9 cellular contexts compared by ENCODE assay signal in the genomic region with DNA sequence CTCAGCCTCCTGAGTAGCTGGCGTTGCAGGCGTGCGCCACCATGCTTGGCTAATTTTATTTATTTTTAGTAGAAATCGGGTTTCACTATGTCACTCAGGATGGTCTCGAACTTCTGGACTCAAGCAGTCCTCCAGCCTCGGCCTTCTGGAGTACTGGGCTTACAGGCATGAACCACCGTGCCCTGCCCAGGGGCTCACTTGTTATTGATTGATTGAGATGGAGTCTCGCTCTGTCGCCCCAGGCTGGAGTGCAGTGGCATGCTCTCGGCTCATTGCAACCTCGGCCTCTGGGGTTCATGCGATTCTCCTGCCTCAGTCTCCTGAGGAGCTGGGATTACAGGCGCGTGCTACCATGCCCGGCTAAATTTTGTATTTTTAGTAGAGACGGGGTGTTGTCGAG. TPM values are rescaled to one million over a fixed set of nuclear protein-coding genes. Genes with fewer than 3 reads are reported as not detected.
DNase-seq lines count a peak whose midpoint lies in the region; ATAC-seq and TF ChIP-seq lines count a peak whose summit lies in the region.
"Had no signal": no experiment of that assay in that cellular context is flagged by ENCODE, and none has a peak within 500 bp of the region (broad histone marks: within the 10 kb centered on the region; RNA-seq: fewer than 3 reads in every experiment).

No MANE protein-coding gene starts in this region.

- H2AFZ ChIP-seq in mammary epithelial cell (ENCODE audit: low read depth, low read length) = no peak overlapping the region

- peak overlapping the region in 4 of 6 donors; percentile 77 to 99 (median 94) for H3K27ac Mint-ChIP-seq in naive B cell

- peaks cover 6% of the 10 kb centered on the region; the same call in 1 of the 2 replicates for H3K9me3 ChIP-seq in AG04450 (ENCODE audit: control insufficient read depth, insufficient read depth, low read length)
- no peaks in the 10 kb centered on the region for H3K9me3 ChIP-seq in HUES6 (ENCODE audit: control insufficient read depth, insufficient read depth, low read depth, low read length)
- no peaks in the 10 kb centered on the region for H3K9me3 ChIP-seq in mammary epithelial cell (replicated peaks; ENCODE audit: insufficient read depth, low read length)

- H3K27me3 Mint-ChIP-seq in naive B cell = no peaks in the 10 kb centered on the region

- no TSS peak for BruUV-seq in mammary epithelial cell (replicated peaks; lab: Mats Ljungman, UMichigan)

- H3K79me2 ChIP-seq in mammary epithelial cell (ENCODE audit: insufficient read depth, low read length) = peaks cover 78% of the 10 kb centered on the region

- intact Hi-C loops in mammary epithelial cell (cut with micrococcal nuclease) = no loop called here

- H3K9ac ChIP-seq in HUES6 (ENCODE audit: low read length) (peak overlapping the region; percentile 48), mammary epithelial cell (ENCODE audit: insufficient read depth, low read length) (no peak overlapping the region)

- dilution Hi-C loops in mammary epithelial cell (cut with HindIII; ENCODE audit: low sequenced_read_pairs) = loop anchor here (5.0 kb wide), 1 partner anchor 91 kb away; a partner anchor contains a TSS

- no peaks in the 10 kb centered on the region for H3K27me3 ChIP-seq in AG04450 (ENCODE audit: control insufficient read depth, insufficient read depth, low read length)
- no peaks in the 10 kb centered on the region for H3K27me3 ChIP-seq in HUES6 (ENCODE audit: control insufficient read depth, insufficient read depth, low read length)
- no peaks in the 10 kb centered on the region for H3K27me3 ChIP-seq in mammary epithelial cell (ENCODE audit: insufficient read depth, low read length)

- DNase-seq in AG04450 (ENCODE audit: low read depth, low spot score) = no peak
- no peak for DNase-seq in mammary epithelial cell
- no peak for DNase-seq in naive B cell
- DNase-seq in stimulated activated CD4-positive, alpha-beta T cell treated with anti-CD3 and anti-CD28 coated beads, Interleukin-2, amount 100 ng/mL, for 48 hours = no peak
- no peak for DNase-seq in GOT3 (lab: John Stamatoyannopoulos, UW)
- no peak for DNase-seq in T-helper 9 cell
- DNase-seq: GF-D8 had no signal

- no peak overlapping the region for H3K27ac ChIP-seq in AG04450 (ENCODE audit: low read depth, low read length)
- no peak overlapping the region for H3K27ac ChIP-seq in HUES6 (ENCODE audit: low read depth, low read length)
- H3K27ac ChIP-seq in mammary epithelial cell (ENCODE audit: insufficient read depth, low read depth, low read length) = no peak overlapping the region

- peak overlapping the region; percentile 93 to 99 (median 98) for H3K4me3 Mint-ChIP-seq in naive B cell

- WGBS in mammary epithelial cell (ENCODE audit: low coverage, missing lambda C conversion rate) = 82% methylated on average over 16 of the region's 17 CpGs

- ATAC-seq in naive B cell (ENCODE audit: low read depth in 2 of 2) (no peak), HG02623 (IDR thresholded peaks at IDR 0.05; ENCODE audit: unreplicated experiment) (no peak)

- peak overlapping the region; percentile 96 for H3K4me3 ChIP-seq in AG04450 (ENCODE audit: low read depth, low read length)
- peak overlapping the region; percentile 96 for H3K4me3 ChIP-seq in HUES6 (ENCODE audit: low read depth, low read length)
- peak overlapping the region; percentile 72 to 96 (median 93) for H3K4me3 ChIP-seq in mammary epithelial cell (replicated peaks in 1 of 3; ENCODE audit: insufficient read depth in 1 of 3, low read depth in 2 of 3, low read length in 3 of 3)

- H3K4me2 ChIP-seq in mammary epithelial cell (ENCODE audit: insufficient read depth, low read depth, low read length) = peak overlapping the region; percentile 67

- in situ Hi-C loops in mammary epithelial cell (cut with MboI; ENCODE audit: low sequenced_read_pairs in 2 of 2) = loop anchor here in 1 of 2 donors (5.0 kb wide), 1 partner anchor 91 kb away; a partner anchor contains a TSS

- no peaks in the 10 kb centered on the region for H3K36me3 Mint-ChIP-seq in naive B cell

- POLR2A ChIA-PET in AG04450 (lab: Yijun Ruan, JAX) = no interaction called here

- H3K4me1 Mint-ChIP-seq in naive B cell = peaks cover 56 to 77% (median 62%) of the 10 kb centered on the region in 3 donors

- CTCF ChIA-PET in AG04450 (lab: Charles Lee) = interaction anchor here (0.6 kb wide), 2 partner anchors 215 to 949 kb away, joined by 3 to 9 read pairs; no protein-coding TSS in a partner anchor
- CTCF ChIA-PET in mammary epithelial cell (lab: Charles Lee; ENCODE audit: low non-redundant PET) = no interaction called here

- H4K20me1 ChIP-seq in mammary epithelial cell (ENCODE audit: insufficient read depth, low read length) = peaks cover 3% of the 10 kb centered on the region

- no peaks in the 10 kb centered on the region for H3K9me3 Mint-ChIP-seq in naive B cell

- peaks cover 6% of the 10 kb centered on the region for H3K36me3 ChIP-seq in HUES6 (ENCODE audit: control insufficient read depth, insufficient read depth, low read length)
- no peaks in the 10 kb centered on the region for H3K36me3 ChIP-seq in mammary epithelial cell (ENCODE audit: insufficient read depth, low read length)

- no peak for TF ChIP-seq CTCF in AG04450 (IDR thresholded peaks at IDR 0.05; ENCODE audit: low read depth, low read length)
- no peak for TF ChIP-seq CTCF in mammary epithelial cell (conservative IDR thresholded peaks at IDR 0.05 in 1 of 2, IDR thresholded peaks at IDR 0.05 in 1 of 2; ENCODE audit: extremely low read depth in 1 of 2, insufficient read depth in 1 of 2, low read depth in 1 of 2, low read length in 2 of 2)

- peaks cover 27% of the 10 kb centered on the region for H3K4me1 ChIP-seq in HUES6 (ENCODE audit: control insufficient read depth, insufficient read depth, low read length)
- peaks cover 6% of the 10 kb centered on the region for H3K4me1 ChIP-seq in mammary epithelial cell (ENCODE audit: insufficient read depth, low read length)

RNA-seq across cellular contexts. Expression of a gene that starts 1.6 kb away (rescaled TPM):
- polyA plus RNA-seq in AG04450 (2011; rRNA removed) (63.8 and 96.9 TPM in 2 replicates), mammary epithelial cell (50.3 TPM), naive B cell (ENCODE audit: low read depth in 6 of 6) (100 to 1,000 TPM in 2 of 6 donors, 10 to 100 TPM in 4; 92.4 to 113 (median 96.2) TPM)
- 50.8 and 104 TPM in 2 replicates for polyA minus RNA-seq in AG04450 (2011; rRNA and poly(A)+ RNA removed)
- 100 to 1,000 TPM; 137 to 189 TPM for total RNA-seq in mammary epithelial cell
- 86.8 TPM for polyA minus RNA-seq in mammary epithelial cell

RNA-seq across cellular contexts. Expression of a gene that starts 27.1 kb away (rescaled TPM):
- polyA plus RNA-seq in AG04450 (2011; rRNA removed) = 27.7 and 28.8 TPM in 2 replicates
- polyA minus RNA-seq in AG04450 (2011; rRNA and poly(A)+ RNA removed) = 12.6 and 13.7 TPM in 2 replicates
- total RNA-seq in mammary epithelial cell = 10 to 100 TPM; 12.3 to 20.1 TPM
- 33.4 TPM for polyA plus RNA-seq in mammary epithelial cell
- 26.9 TPM for polyA minus RNA-seq in mammary epithelial cell
- polyA plus RNA-seq in naive B cell (ENCODE audit: low read depth in 6 of 6) = 100 to 1,000 TPM in 5 of 6 donors, 10 to 100 TPM in 1; 87.0 to 209 (median 123) TPM
